10 cellular contexts compared by ENCODE assay signal in the genomic region with DNA sequence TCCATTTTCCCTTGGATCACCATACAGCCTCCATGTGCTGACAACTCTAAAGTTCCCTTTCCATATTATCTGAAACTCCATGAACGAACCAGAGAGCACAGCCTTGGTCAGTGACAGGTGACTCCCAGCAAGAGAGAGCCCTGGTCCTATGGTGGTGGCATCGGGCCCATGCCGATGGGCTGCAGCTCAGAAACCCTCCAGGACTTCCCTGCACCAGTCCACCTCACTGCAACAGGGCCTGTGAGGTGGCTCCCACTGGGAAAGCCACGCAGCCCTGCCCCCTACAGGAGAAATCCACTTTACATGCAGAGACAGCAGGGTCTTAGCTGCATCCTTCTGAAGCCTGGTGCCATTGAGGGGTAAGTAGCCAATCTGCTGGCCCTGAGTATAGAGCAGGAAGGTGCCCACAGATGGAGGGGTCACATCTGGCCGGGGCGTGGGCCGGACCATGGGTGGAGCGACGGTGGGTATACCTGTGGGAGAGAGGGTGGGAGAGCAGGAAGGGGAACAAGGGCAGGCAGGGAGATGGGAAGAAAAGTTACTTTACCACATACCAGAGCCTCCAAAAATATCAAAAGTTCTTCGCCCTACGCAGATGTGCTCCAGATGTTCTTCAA. TPM values are rescaled to one million over a fixed set of nuclear protein-coding genes. Genes with fewer than 3 reads are reported as not detected.
DNase-seq lines count a peak whose midpoint lies in the region; ATAC-seq, FAIRE-seq and TF ChIP-seq lines count a peak whose summit lies in the region.
"Had no signal": no experiment of that assay in that cellular context is flagged by ENCODE, and none has a peak within 500 bp of the region (broad histone marks: within the 10 kb centered on the region; RNA-seq: fewer than 3 reads in every experiment).

No MANE protein-coding gene starts in this region.

- H3K9me3 ChIP-seq in GM23248 (ENCODE audit: low read depth) (no peaks in the 10 kb centered on the region), lung (ENCODE audit: control insufficient read depth in 2 of 2, insufficient read depth in 1 of 2, low read length in 1 of 2) (no peaks in the 10 kb centered on the region), kidney (ENCODE audit: control insufficient read depth in 1 of 2, low read length in 2 of 2) (no peaks in the 10 kb centered on the region), suprapubic skin (no peaks in the 10 kb centered on the region)
- H3K9me3 ChIP-seq: sigmoid colon had no signal

- WGBS in GM23248 (ENCODE audit: low coverage in 1 of 2, low lambda C conversion rate in 2 of 2, missing lambda C conversion rate in 2 of 2), 2 experiments: 57 to 59% methylated on average over 11 of the region's 11 CpGs
- WGBS in lung, 2 donors: 69 to 76% methylated on average over 11 of the region's 11 CpGs
- WGBS in suprapubic skin: 58% methylated on average over 11 of the region's 11 CpGs

- peaks cover 19% of the 10 kb centered on the region for H3K36me3 Mint-ChIP-seq in activated CD8-positive, alpha-beta T cell treated with anti-CD3 and anti-CD28 coated beads, Interleukin-2, amount 10 ng/mL, durations not matched to agents 7 days and 5 days (ENCODE audit: low read depth)

- DNase-seq in GM23248 (peak; percentile 18), lung (ENCODE audit: low spot score) (no peak), kidney (no peak), suprapubic skin (ENCODE audit: low spot score in 2 of 2) (no peak)
- no peak for DNase-seq in activated CD8-positive, alpha-beta T cell treated with anti-CD3 and anti-CD28 coated beads, Interleukin-2, amount 10 ng/mL, durations not matched to agents 7 days and 5 days
- no peak for DNase-seq in stimulated activated naive CD4-positive, alpha-beta T cell (lab: John Stamatoyannopoulos, UW)

- CTCF ChIA-PET in activated CD8-positive, alpha-beta T cell treated with anti-CD3 and anti-CD28 coated beads, Interleukin-2, amount 10 ng/mL, durations not matched to agents 7 days and 5 days (lab: Charles Lee): interaction anchor here (1.3 to 2.8 kb wide), 2 partner anchors 18 kb away, joined by 3 to 10 read pairs; no protein-coding TSS in a partner anchor

- no peak overlapping the region for H3K4me3 ChIP-seq in GM23248
- H3K4me3 ChIP-seq in lung: no peak overlapping the region
- H3K4me3 ChIP-seq in kidney (ENCODE audit: low read length in 2 of 2): no peak overlapping the region
- no peak overlapping the region for H3K4me3 ChIP-seq in suprapubic skin
- H3K4me3 ChIP-seq: sigmoid colon had no signal

- ATAC-seq in activated CD8-positive, alpha-beta T cell treated with anti-CD3 and anti-CD28 coated beads, Interleukin-2, amount 10 ng/mL, durations not matched to agents 7 days and 5 days: peak; percentile 41
- ATAC-seq in lung (ENCODE audit: insufficient read depth, low FRiP score) (no peak), GM21825 (IDR thresholded peaks at IDR 0.05; ENCODE audit: unreplicated experiment) (no peak)

- peaks cover 9% of the 10 kb centered on the region for H3K27me3 Mint-ChIP-seq in activated CD8-positive, alpha-beta T cell treated with anti-CD3 and anti-CD28 coated beads, Interleukin-2, amount 10 ng/mL, durations not matched to agents 7 days and 5 days (ENCODE audit: low read depth)

- no peaks in the 10 kb centered on the region for H3K9me2 ChIP-seq in GM23248 (ENCODE audit: insufficient read depth)

- no peaks in the 10 kb centered on the region for H3K4me1 Mint-ChIP-seq in activated CD8-positive, alpha-beta T cell treated with anti-CD3 and anti-CD28 coated beads, Interleukin-2, amount 10 ng/mL, durations not matched to agents 7 days and 5 days (ENCODE audit: low read depth)

- POLR2A ChIA-PET in activated CD8-positive, alpha-beta T cell treated with anti-CD3 and anti-CD28 coated beads, Interleukin-2, amount 10 ng/mL, durations not matched to agents 7 days and 5 days (lab: Charles Lee): no interaction called here

- H3K36me3 ChIP-seq in GM23248 (ENCODE audit: low read depth) (peaks cover 24% of the 10 kb centered on the region), lung (ENCODE audit: control insufficient read depth in 2 of 2, insufficient read depth in 2 of 2, low read length in 2 of 2) (peaks cover 13 to 17% of the 10 kb centered on the region in 2 donors), kidney (ENCODE audit: control insufficient read depth in 1 of 2, insufficient read depth in 2 of 2, low read length in 2 of 2) (peaks cover 7 to 28% of the 10 kb centered on the region in 2 donors), suprapubic skin (peaks cover 27% of the 10 kb centered on the region)

- H2AFZ ChIP-seq in GM23248: no peak overlapping the region

- H3F3A ChIP-seq in GM23248 (ENCODE audit: insufficient read depth): peaks cover 6% of the 10 kb centered on the region

- H3K79me2 ChIP-seq in GM23248 (ENCODE audit: insufficient read depth): no peaks in the 10 kb centered on the region

- H3K4me1 ChIP-seq in GM23248 (ENCODE audit: insufficient read depth) (no peaks in the 10 kb centered on the region), lung (ENCODE audit: control insufficient read depth in 2 of 2, insufficient read depth in 2 of 2, low read length in 2 of 2) (peaks cover 17 to 25% of the 10 kb centered on the region in 2 donors), kidney (ENCODE audit: control insufficient read depth in 1 of 2, insufficient read depth in 1 of 2, low read depth in 1 of 2, low read length in 2 of 2) (peaks cover 0 to 3% of the 10 kb centered on the region in 2 donors), suprapubic skin (peaks cover 11% of the 10 kb centered on the region)

- TF ChIP-seq POLR2A in suprapubic skin (IDR thresholded peaks at IDR 0.05): no peak

- no peaks in the 10 kb centered on the region for H4K20me1 ChIP-seq in GM23248 (ENCODE audit: insufficient read depth)

- TF ChIP-seq EP300 in suprapubic skin (IDR thresholded peaks at IDR 0.05): no peak

- H3K9me3 Mint-ChIP-seq in activated CD8-positive, alpha-beta T cell treated with anti-CD3 and anti-CD28 coated beads, Interleukin-2, amount 10 ng/mL, durations not matched to agents 7 days and 5 days (ENCODE audit: insufficient read depth): no peaks in the 10 kb centered on the region

- no peak for FAIRE-seq in kidney (lab: Jason Lieb, UNC)

- no peak overlapping the region for H3K27ac Mint-ChIP-seq in activated CD8-positive, alpha-beta T cell treated with anti-CD3 and anti-CD28 coated beads, Interleukin-2, amount 10 ng/mL, durations not matched to agents 7 days and 5 days

- H3K4me3 Mint-ChIP-seq in activated CD8-positive, alpha-beta T cell treated with anti-CD3 and anti-CD28 coated beads, Interleukin-2, amount 10 ng/mL, durations not matched to agents 7 days and 5 days: no peak overlapping the region

- H3K9ac ChIP-seq in GM23248: no peak overlapping the region
- no peak overlapping the region for H3K9ac ChIP-seq in kidney (ENCODE audit: low read length in 2 of 2)

- in situ Hi-C loops in GM23248 (cut with MboI): no loop called here

- intact Hi-C loops in kidney (cut with DNase I): no loop called here

- H3K27ac ChIP-seq in C4-2B (no peak overlapping the region), GM23248 (no peak overlapping the region), lung (ENCODE audit: low read depth in 1 of 2, low read length in 1 of 2) (peak overlapping the region; percentile 15 to 47), kidney (ENCODE audit: low read depth in 2 of 2, low read length in 2 of 2) (no peak overlapping the region), suprapubic skin (no peak overlapping the region)
- H3K27ac ChIP-seq: HL-60 had no signal

- no peak overlapping the region for H3K4me2 ChIP-seq in GM23248 (ENCODE audit: unreplicated experiment)

- TF ChIP-seq CTCF in C4-2B (conservative IDR thresholded peaks at IDR 0.05): peak; percentile 42
- TF ChIP-seq CTCF in lung (IDR thresholded peaks at IDR 0.05; ENCODE audit: control extremely low read depth, extremely low read depth): no peak
- no peak for TF ChIP-seq CTCF in kidney (IDR thresholded peaks at IDR 0.05; ENCODE audit: borderline replicate concordance, extremely low read depth, insufficient read depth)
- TF ChIP-seq CTCF in suprapubic skin (IDR thresholded peaks at IDR 0.05): no peak

- H3K27me3 ChIP-seq in GM23248 (replicated peaks; ENCODE audit: insufficient read depth) (no peaks in the 10 kb centered on the region), lung (ENCODE audit: control insufficient read depth, insufficient read depth) (no peaks in the 10 kb centered on the region), suprapubic skin (no peaks in the 10 kb centered on the region)
- H3K27me3 ChIP-seq: sigmoid colon had no signal

RNA-seq across cellular contexts. Expression of gene RTRAF, which starts 24.7 kb away (rescaled TPM):
- total RNA-seq in GM23248 (2014; rRNA removed; shearing (Covaris generic)): 99.9 and 140 TPM in 2 replicates
- polyA plus RNA-seq in GM23248 (2016; fragmentation: Nextera tagmentation; extraction: Ambion mirVana): 257 and 270 TPM in 2 replicates
- 100 to 1,000 TPM; 201 to 206 TPM for total RNA-seq in activated CD8-positive, alpha-beta T cell treated with anti-CD3 and anti-CD28 coated beads, Interleukin-2, amount 10 ng/mL, durations not matched to agents 7 days and 5 days
- total RNA-seq in lung: 100 to 1,000 TPM; 112 to 156 TPM
- 100 to 1,000 TPM in 1 of 2 donors, 10 to 100 TPM in 1; 84.1 to 167 TPM for polyA plus RNA-seq in lung
- 116 TPM for total RNA-seq in kidney
- 250 TPM for polyA plus RNA-seq in kidney (ENCODE audit: insufficient read depth, low read depth, low replicate concordance)
- total RNA-seq in suprapubic skin: 10 to 100 TPM; 28.2 to 63.5 (median 54.4) TPM

RNA-seq across cellular contexts. Expression of gene NID2, which starts 54.8 kb away (rescaled TPM):
- 59.8 and 66.6 TPM in 2 replicates for total RNA-seq in GM23248 (2014; rRNA removed; shearing (Covaris generic))
- polyA plus RNA-seq in GM23248 (2016; fragmentation: Nextera tagmentation; extraction: Ambion mirVana) (39.8 and 40.0 TPM in 2 replicates), lung (1 to 10 TPM; 3.4 to 6.0 TPM), kidney (ENCODE audit: insufficient read depth, low read depth, low replicate concordance) (7.1 TPM)
- under 1 TPM; 0.18 to 0.29 TPM for total RNA-seq in activated CD8-positive, alpha-beta T cell treated with anti-CD3 and anti-CD28 coated beads, Interleukin-2, amount 10 ng/mL, durations not matched to agents 7 days and 5 days
- total RNA-seq in lung (100 to 1,000 TPM in 1 of 2 donors, 1 to 10 TPM in 1; 9.7 to 116 TPM), kidney (37.7 TPM), suprapubic skin (1 to 10 TPM; 1.0 to 4.3 (median 2.6) TPM)

Comparison
In these comparisons a context has a peak if more than half of its experiments do, and no peak if none do; other contexts are left out.
1. H3K27ac ChIP-seq: peak in lung (2 of 2); none in C4-2B (single experiment), GM23248 (single experiment), kidney (0 of 2) and suprapubic skin (single experiment).